8 cellular contexts compared by ENCODE assay signal in genomic region chr20:62652051-62652893, GRCh38. TPM values are rescaled to one million over a fixed set of nuclear protein-coding genes. Genes with fewer than 3 reads are reported as not detected.
DNase-seq lines count a peak whose midpoint lies in the region; ATAC-seq, FAIRE-seq and TF ChIP-seq lines count a peak whose summit lies in the region.

No MANE protein-coding gene starts in this region.

- no peaks in the 10 kb centered on the region for H3K9me2 ChIP-seq in hepatocyte (replicated peaks; ENCODE audit: insufficient read depth)

- DNase-seq in AG04450 (ENCODE audit: low read depth, low spot score), result peak; percentile 96
- peak; percentile 44 to 85 (median 67) for DNase-seq in T-cell
- DNase-seq in astrocyte of the hippocampus (ENCODE audit: low read depth, low spot score), result peak; percentile 79
- peak; percentile 92 for DNase-seq in hepatocyte (ENCODE audit: low spot score)
- peak; percentile 77 for DNase-seq in retina
- DNase-seq in D721Med (ENCODE audit: insufficient read length, low spot score), result no peak

- H3K36me3 Mint-ChIP-seq in T-cell, result no peaks in the 10 kb centered on the region

- H3K27me3 ChIP-seq in AG04450 (ENCODE audit: control insufficient read depth, insufficient read depth, low read length) (no peaks in the 10 kb centered on the region), hepatocyte (no peaks in the 10 kb centered on the region)

- H3K36me3 ChIP-seq in hepatocyte (replicated peaks; ENCODE audit: insufficient read depth, low read depth), result no peaks in the 10 kb centered on the region

- no peaks in the 10 kb centered on the region for H4K20me1 ChIP-seq in hepatocyte (ENCODE audit: insufficient read depth, poor library complexity, severe bottlenecking)

- peak overlapping the region; percentile 7 for H2AFZ ChIP-seq in hepatocyte

- POLR2A ChIA-PET in AG04450 (lab: Yijun Ruan, JAX) (no interaction called here), T-cell (lab: Charles Lee) (interaction anchor here (0.5 to 1.2 kb wide), 5 partner anchors 9 to 376 kb away, joined by 3 to 6 read pairs (median 3); partner anchors contain the start of gene MRGBP (in 1 of the 2))

- H3K79me2 ChIP-seq in hepatocyte, result no peaks in the 10 kb centered on the region

- no peaks in the 10 kb centered on the region for H3K27me3 Mint-ChIP-seq in T-cell

- ATAC-seq in GM19023 (IDR thresholded peaks at IDR 0.05; ENCODE audit: unreplicated experiment), result peak; percentile 64
- peak; percentile 55 for ATAC-seq in HG03175 (IDR thresholded peaks at IDR 0.05; ENCODE audit: unreplicated experiment)
- ATAC-seq in T-cell (replicated peaks in 1 of 4), result peak; percentile 64 to 75 (median 70)

- no peaks in the 10 kb centered on the region for H3K9me3 Mint-ChIP-seq in T-cell

- TF ChIP-seq CTCF in AG04450 (IDR thresholded peaks at IDR 0.05; ENCODE audit: low read depth, low read length) (no peak), hepatocyte (IDR thresholded peaks at IDR 0.05; ENCODE audit: poor library complexity) (no peak), D721Med (IDR thresholded peaks at IDR 0.05; ENCODE audit: insufficient read depth, missing control alignments) (no peak)

- H3K4me3 ChIP-seq in AG04450 (ENCODE audit: low read depth, low read length) (peak overlapping the region; percentile 52), hepatocyte (no peak overlapping the region)

- FAIRE-seq in D721Med (lab: Jason Lieb, UNC), result no peak

- H3K4me2 ChIP-seq in hepatocyte, result peak overlapping the region; percentile 55

- H3K27ac ChIP-seq in AG04450 (ENCODE audit: low read depth, low read length) (peak overlapping the region; percentile 97), hepatocyte (peak overlapping the region; percentile 95)

- 40% methylated on average over 36 of the region's 43 CpGs for WGBS in hepatocyte (ENCODE audit: low lambda C conversion rate, missing lambda C conversion rate)

- CTCF ChIA-PET in AG04450 (lab: Charles Lee), result interaction anchor here (1.0 to 1.2 kb wide), 2 partner anchors 140 to 156 kb away, joined by 3 to 4 read pairs; no protein-coding TSS in a partner anchor
- CTCF ChIA-PET in T-cell (lab: Charles Lee), result interaction anchor here in 1 of 2 donors (0.9 kb wide), 2 partner anchors 35 to 142 kb away, joined by 3 read pairs; no protein-coding TSS in a partner anchor

- peaks cover 24% of the 10 kb centered on the region for H3K4me1 ChIP-seq in hepatocyte (ENCODE audit: insufficient read depth)

- H3K9me3 ChIP-seq in AG04450 (ENCODE audit: control insufficient read depth, insufficient read depth, low read length) (no peaks in the 10 kb centered on the region; the same call in 1 of the 2 replicates), hepatocyte (ENCODE audit: low read depth) (no peaks in the 10 kb centered on the region)

- peak overlapping the region; percentile 75 to 82 (median 77) for H3K4me3 Mint-ChIP-seq in T-cell

- peak overlapping the region; percentile 95 to 97 for H3K27ac Mint-ChIP-seq in T-cell

- H3K4me1 Mint-ChIP-seq in T-cell, result peaks cover 21 to 36% (median 33%) of the 10 kb centered on the region in 3 donors

RNA-seq across cellular contexts. Expression of gene SLCO4A1, which starts 10.0 kb away (rescaled TPM):
- polyA plus RNA-seq in AG04450 (2011; rRNA removed), result 0.09 and 0.14 TPM in 2 replicates
- polyA minus RNA-seq in AG04450 (2011; rRNA and poly(A)+ RNA removed), result not detected in 2 replicates
- 1 to 10 TPM in 4 of 5 donors, under 1 TPM in 1; 0.98 to 7.2 (median 5.4) TPM for total RNA-seq in T-cell
- total RNA-seq in hepatocyte, result 25.8 and 26.7 TPM in 2 replicates
- polyA plus RNA-seq in hepatocyte, result 87.3 and 99.0 TPM in 2 replicates

RNA-seq across cellular contexts. Expression of gene NTSR1, which starts 56.4 kb away (rescaled TPM):
- polyA plus RNA-seq in AG04450 (2011; rRNA removed) (0.09 and 0.12 TPM in 2 replicates), hepatocyte (0.09 TPM in 1 of 2 replicates, not detected in the other)
- 0.09 and 0.13 TPM in 2 replicates for polyA minus RNA-seq in AG04450 (2011; rRNA and poly(A)+ RNA removed)
- total RNA-seq in T-cell (under 1 TPM in 3 of 5 donors, not detected in 2; 0.33 to 0.63 (median 0.53) TPM), hepatocyte (0.08 and 0.37 TPM in 2 replicates)
